ENCODE assay signal across 1 cellular context in the genomic region with DNA sequence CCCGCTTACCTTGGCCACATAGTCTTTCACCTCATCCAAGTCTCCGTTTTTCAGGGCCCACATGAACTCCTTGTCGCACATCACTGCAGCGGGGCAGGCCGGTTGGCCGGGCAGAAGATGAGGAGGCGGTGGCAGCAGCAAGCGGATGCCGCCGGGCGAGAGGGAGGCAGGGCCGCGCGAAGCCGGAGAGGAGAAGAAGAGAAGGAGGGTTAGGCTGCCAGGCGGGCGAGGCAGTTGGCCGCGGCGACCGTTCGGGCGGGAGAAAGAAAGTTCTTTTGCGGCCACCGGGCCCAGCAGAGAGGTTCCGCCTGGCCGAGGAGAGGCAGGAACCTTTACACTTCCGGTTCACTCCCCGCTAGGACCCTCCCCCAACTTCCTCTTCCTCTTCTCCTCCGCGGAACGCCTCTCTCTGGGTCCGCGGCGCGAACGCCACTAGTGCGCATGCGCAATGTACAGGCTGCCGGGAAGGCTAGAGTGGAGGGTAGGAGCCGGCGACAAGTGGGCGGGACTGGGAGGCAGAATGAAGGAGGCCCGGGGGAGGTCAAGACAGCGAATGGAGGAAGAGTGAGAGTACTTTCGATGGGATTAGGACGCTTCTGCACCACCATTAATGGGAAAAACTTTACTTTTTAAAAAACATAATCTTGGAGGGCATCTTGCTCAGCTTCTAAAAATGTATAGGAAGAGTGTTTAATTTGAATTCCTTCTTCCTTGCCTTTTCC.
TF ChIP-seq lines count a peak whose summit lies in the region.

A gene with protein sequence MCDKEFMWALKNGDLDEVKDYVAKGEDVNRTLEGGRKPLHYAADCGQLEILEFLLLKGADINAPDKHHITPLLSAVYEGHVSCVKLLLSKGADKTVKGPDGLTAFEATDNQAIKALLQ (minus strand): TSS at position 340 of the 722 bp plus-strand sequence. CDS start 259 bp downstream, at position 81.

TF ChIP-seq in K562, 482 proteins besides CTCF, POLR2A, EP300 and RAD21 (continued from another document and continues in another):
- TF ChIP-seq, protein P1, sequence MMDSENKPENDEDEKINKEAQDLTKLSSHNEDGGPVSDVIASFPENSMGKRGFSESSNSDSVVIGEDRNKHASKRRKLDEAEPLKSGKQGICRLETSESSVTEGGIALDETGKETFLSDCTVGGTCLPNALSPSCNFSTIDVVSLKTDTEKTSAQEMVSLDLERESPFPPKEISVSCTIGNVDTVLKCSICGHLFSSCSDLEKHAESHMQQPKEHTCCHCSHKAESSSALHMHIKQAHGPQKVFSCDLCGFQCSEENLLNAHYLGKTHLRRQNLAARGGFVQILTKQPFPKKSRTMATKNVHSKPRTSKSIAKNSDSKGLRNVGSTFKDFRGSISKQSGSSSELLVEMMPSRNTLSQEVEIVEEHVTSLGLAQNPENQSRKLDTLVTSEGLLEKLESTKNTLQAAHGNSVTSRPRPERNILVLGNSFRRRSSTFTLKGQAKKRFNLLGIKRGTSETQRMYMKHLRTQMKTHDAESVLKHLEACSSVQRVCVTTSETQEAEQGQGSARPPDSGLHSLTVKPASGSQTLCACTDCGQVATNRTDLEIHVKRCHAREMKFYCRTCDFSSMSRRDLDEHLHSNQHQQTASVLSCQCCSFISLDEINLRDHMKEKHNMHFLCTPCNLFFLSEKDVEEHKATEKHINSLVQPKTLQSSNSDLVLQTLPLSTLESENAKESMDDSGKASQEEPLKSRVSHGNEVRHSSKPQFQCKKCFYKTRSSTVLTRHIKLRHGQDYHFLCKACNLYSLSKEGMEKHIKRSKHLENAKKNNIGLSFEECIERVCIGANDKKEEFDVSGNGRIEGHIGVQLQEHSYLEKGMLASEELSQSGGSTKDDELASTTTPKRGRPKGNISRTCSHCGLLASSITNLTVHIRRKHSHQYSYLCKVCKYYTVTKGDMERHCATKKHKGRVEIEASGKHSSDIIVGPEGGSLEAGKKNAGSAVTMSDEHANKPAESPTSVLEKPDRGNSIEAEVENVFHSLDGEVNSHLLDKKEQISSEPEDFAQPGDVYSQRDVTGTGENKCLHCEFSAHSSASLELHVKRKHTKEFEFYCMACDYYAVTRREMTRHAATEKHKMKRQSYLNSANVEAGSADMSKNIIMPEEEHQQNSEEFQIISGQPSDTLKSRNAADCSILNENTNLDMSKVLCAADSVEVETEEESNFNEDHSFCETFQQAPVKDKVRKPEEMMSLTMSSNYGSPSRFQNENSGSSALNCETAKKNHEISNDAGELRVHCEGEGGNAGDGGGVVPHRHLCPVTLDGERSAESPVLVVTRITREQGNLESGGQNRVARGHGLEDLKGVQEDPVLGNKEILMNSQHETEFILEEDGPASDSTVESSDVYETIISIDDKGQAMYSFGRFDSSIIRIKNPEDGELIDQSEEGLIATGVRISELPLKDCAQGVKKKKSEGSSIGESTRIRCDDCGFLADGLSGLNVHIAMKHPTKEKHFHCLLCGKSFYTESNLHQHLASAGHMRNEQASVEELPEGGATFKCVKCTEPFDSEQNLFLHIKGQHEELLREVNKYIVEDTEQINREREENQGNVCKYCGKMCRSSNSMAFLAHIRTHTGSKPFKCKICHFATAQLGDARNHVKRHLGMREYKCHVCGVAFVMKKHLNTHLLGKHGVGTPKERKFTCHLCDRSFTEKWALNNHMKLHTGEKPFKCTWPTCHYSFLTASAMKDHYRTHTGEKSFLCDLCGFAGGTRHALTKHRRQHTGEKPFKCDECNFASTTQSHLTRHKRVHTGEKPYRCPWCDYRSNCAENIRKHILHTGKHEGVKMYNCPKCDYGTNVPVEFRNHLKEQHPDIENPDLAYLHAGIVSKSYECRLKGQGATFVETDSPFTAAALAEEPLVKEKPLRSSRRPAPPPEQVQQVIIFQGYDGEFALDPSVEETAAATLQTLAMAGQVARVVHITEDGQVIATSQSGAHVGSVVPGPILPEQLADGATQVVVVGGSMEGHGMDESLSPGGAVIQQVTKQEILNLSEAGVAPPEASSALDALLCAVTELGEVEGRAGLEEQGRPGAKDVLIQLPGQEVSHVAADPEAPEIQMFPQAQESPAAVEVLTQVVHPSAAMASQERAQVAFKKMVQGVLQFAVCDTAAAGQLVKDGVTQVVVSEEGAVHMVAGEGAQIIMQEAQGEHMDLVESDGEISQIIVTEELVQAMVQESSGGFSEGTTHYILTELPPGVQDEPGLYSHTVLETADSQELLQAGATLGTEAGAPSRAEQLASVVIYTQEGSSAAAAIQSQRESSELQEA (IDR thresholded peaks at IDR 0.05; ENCODE audit: low read depth), result no peak
- TF ChIP-seq MYNN (IDR thresholded peaks at IDR 0.05) (peak; percentile 19; the same call in 1 of the 2 replicates), MYNN (CRISPR knock-in tag; IDR thresholded peaks at IDR 0.05) (no peak), VEZF1 (CRISPR knock-in tag; IDR thresholded peaks at IDR 0.05) (peak; percentile 90), HDAC1 (IDR thresholded peaks at IDR 0.05) (peak in 1 of 2 experiments; percentile 94; a peak in 2 of 4 replicates), ARID4B (CRISPR knock-in tag; IDR thresholded peaks at IDR 0.05) (peak; percentile 91), HMGN3 (IDR thresholded peaks at IDR 0.05; ENCODE audit: borderline replicate concordance, extremely low read depth, insufficient read length, low read depth, low read length) (peak; percentile 58), ZNF707 (CRISPR knock-in tag; conservative IDR thresholded peaks at IDR 0.05) (no peak), RFX7 (CRISPR knock-in tag; IDR thresholded peaks at IDR 0.05) (no peak), TAF1 (IDR thresholded peaks at IDR 0.05; ENCODE audit: control insufficient read depth, extremely low read depth, insufficient read depth, low read length, severe bottlenecking) (peak; percentile 82), ZNF316 (IDR thresholded peaks at IDR 0.05) (peak; percentile 36), MLX (CRISPR knock-in tag; conservative IDR thresholded peaks at IDR 0.05) (peak in 1 of 2 experiments; percentile 75; a peak in 1 of 4 replicates), SMAD2 (IDR thresholded peaks at IDR 0.05; ENCODE audit: low read depth, low read length) (no peak), GABPB1 (CRISPR knock-in tag; IDR thresholded peaks at IDR 0.05) (peak; percentile 96), HES1 (IDR thresholded peaks at IDR 0.05; ENCODE audit: low read depth) (no peak), ZNF184 (CRISPR knock-in tag; IDR thresholded peaks at IDR 0.05) (no peak), PYGO2 (tag; IDR thresholded peaks at IDR 0.05) (no peak), MYBL2 (IDR thresholded peaks at IDR 0.05; ENCODE audit: low read depth) (no peak; the same call in 1 of the 2 replicates), MYBL2 (CRISPR knock-in tag; IDR thresholded peaks at IDR 0.05; ENCODE audit: borderline replicate concordance) (no peak), DIDO1 (tag; IDR thresholded peaks at IDR 0.05; ENCODE audit: low read depth) (0 out of 2 replicates have a peak, but pooled peaks have one; percentile 90), NFE2 (IDR thresholded peaks at IDR 0.05; ENCODE audit: low read depth) (peak; percentile 12), ZNF174 (CRISPR knock-in tag; IDR thresholded peaks at IDR 0.05) (no peak)
- TF ChIP-seq, protein P2, sequence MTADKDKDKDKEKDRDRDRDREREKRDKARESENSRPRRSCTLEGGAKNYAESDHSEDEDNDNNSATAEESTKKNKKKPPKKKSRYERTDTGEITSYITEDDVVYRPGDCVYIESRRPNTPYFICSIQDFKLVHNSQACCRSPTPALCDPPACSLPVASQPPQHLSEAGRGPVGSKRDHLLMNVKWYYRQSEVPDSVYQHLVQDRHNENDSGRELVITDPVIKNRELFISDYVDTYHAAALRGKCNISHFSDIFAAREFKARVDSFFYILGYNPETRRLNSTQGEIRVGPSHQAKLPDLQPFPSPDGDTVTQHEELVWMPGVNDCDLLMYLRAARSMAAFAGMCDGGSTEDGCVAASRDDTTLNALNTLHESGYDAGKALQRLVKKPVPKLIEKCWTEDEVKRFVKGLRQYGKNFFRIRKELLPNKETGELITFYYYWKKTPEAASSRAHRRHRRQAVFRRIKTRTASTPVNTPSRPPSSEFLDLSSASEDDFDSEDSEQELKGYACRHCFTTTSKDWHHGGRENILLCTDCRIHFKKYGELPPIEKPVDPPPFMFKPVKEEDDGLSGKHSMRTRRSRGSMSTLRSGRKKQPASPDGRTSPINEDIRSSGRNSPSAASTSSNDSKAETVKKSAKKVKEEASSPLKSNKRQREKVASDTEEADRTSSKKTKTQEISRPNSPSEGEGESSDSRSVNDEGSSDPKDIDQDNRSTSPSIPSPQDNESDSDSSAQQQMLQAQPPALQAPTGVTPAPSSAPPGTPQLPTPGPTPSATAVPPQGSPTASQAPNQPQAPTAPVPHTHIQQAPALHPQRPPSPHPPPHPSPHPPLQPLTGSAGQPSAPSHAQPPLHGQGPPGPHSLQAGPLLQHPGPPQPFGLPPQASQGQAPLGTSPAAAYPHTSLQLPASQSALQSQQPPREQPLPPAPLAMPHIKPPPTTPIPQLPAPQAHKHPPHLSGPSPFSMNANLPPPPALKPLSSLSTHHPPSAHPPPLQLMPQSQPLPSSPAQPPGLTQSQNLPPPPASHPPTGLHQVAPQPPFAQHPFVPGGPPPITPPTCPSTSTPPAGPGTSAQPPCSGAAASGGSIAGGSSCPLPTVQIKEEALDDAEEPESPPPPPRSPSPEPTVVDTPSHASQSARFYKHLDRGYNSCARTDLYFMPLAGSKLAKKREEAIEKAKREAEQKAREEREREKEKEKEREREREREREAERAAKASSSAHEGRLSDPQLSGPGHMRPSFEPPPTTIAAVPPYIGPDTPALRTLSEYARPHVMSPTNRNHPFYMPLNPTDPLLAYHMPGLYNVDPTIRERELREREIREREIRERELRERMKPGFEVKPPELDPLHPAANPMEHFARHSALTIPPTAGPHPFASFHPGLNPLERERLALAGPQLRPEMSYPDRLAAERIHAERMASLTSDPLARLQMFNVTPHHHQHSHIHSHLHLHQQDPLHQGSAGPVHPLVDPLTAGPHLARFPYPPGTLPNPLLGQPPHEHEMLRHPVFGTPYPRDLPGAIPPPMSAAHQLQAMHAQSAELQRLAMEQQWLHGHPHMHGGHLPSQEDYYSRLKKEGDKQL (CRISPR knock-in tag; IDR thresholded peaks at IDR 0.05; ENCODE audit: borderline replicate concordance), result no peak
- TF ChIP-seq, protein P3, sequence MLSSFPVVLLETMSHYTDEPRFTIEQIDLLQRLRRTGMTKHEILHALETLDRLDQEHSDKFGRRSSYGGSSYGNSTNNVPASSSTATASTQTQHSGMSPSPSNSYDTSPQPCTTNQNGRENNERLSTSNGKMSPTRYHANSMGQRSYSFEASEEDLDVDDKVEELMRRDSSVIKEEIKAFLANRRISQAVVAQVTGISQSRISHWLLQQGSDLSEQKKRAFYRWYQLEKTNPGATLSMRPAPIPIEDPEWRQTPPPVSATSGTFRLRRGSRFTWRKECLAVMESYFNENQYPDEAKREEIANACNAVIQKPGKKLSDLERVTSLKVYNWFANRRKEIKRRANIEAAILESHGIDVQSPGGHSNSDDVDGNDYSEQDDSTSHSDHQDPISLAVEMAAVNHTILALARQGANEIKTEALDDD (IDR thresholded peaks at IDR 0.05), result no peak
- TF ChIP-seq, protein P4, sequence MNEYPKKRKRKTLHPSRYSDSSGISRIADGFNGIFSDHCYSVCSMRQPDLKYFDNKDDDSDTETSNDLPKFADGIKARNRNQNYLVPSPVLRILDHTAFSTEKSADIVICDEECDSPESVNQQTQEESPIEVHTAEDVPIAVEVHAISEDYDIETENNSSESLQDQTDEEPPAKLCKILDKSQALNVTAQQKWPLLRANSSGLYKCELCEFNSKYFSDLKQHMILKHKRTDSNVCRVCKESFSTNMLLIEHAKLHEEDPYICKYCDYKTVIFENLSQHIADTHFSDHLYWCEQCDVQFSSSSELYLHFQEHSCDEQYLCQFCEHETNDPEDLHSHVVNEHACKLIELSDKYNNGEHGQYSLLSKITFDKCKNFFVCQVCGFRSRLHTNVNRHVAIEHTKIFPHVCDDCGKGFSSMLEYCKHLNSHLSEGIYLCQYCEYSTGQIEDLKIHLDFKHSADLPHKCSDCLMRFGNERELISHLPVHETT (CRISPR knock-in tag; conservative IDR thresholded peaks at IDR 0.05 in 1 of 2, IDR thresholded peaks at IDR 0.05 in 1 of 2), result no peak
